In genomic region chr5:53041071-53041692, GRCh38 we compare ENCODE assay signal across 8 cellular contexts. TPM values are rescaled to one million over a fixed set of nuclear protein-coding genes. Genes with fewer than 3 reads are reported as not detected.
DNase-seq lines count a peak whose midpoint lies in the region; ATAC-seq, FAIRE-seq and TF ChIP-seq lines count a peak whose summit lies in the region.

No MANE protein-coding gene starts in this region.

- no peaks in the 10 kb centered on the region for H4K20me1 ChIP-seq in keratinocyte (ENCODE audit: control insufficient read depth, extremely low read depth, insufficient read depth, low read length)

- peaks cover 43% of the 10 kb centered on the region for H3K4me1 ChIP-seq in keratinocyte (ENCODE audit: control insufficient read depth, extremely low read depth, insufficient read depth, low read length)

- no peaks in the 10 kb centered on the region for H3K9me3 ChIP-seq in keratinocyte (ENCODE audit: control insufficient read depth, low read depth, low read length)

- H3K27ac ChIP-seq in keratinocyte (ENCODE audit: control insufficient read depth, insufficient read depth, low read length) (no peak overlapping the region), substantia nigra (ENCODE audit: low read depth, low read length, poor library complexity, severe bottlenecking) (no peak overlapping the region)

- H3K4me2 ChIP-seq in keratinocyte (ENCODE audit: control insufficient read depth, extremely low read depth, insufficient read depth, low read depth, low read length), result no peak overlapping the region

- peak; percentile 23 for FAIRE-seq in keratinocyte (lab: Jason Lieb, UNC)

- H3K9me1 ChIP-seq in keratinocyte (ENCODE audit: control insufficient read depth, extremely low read depth, insufficient read depth, low read length), result no peaks in the 10 kb centered on the region

- intact Hi-C loops in head of caudate nucleus (cut with DNase I), result no loop called here

- ATAC-seq in GM18519 (IDR thresholded peaks at IDR 0.05; ENCODE audit: low FRiP score, unreplicated experiment), result peak; percentile 99
- ATAC-seq in GM21786 (IDR thresholded peaks at IDR 0.05; ENCODE audit: unreplicated experiment), result peak; percentile 94

- no peak for TF ChIP-seq CTCF in keratinocyte (optimal IDR thresholded peaks at IDR 0.05 in 1 of 3, IDR thresholded peaks at IDR 0.05 in 1 of 3, conservative IDR thresholded peaks at IDR 0.05 in 1 of 3; ENCODE audit: extremely low read depth in 1 of 3, insufficient read depth in 2 of 3, low read length in 3 of 3)

- no peak overlapping the region for H2AFZ ChIP-seq in keratinocyte (ENCODE audit: control insufficient read depth, low read length)

- H3K36me3 ChIP-seq in keratinocyte (ENCODE audit: control insufficient read depth in 2 of 2, extremely low read depth in 1 of 2, insufficient read depth in 2 of 2, low read length in 2 of 2), result peaks cover 3 to 11% of the 10 kb centered on the region in 2 experiments

- H3K27me3 ChIP-seq in keratinocyte (ENCODE audit: control insufficient read depth, extremely low read depth, insufficient read depth, low read length), result no peaks in the 10 kb centered on the region

- no peak overlapping the region for H3K4me3 ChIP-seq in keratinocyte (ENCODE audit: control insufficient read depth in 2 of 3, extremely low read depth in 1 of 3, insufficient read depth in 2 of 3, low read depth in 1 of 3, low read length in 3 of 3)

- DNase-seq in M059J (ENCODE audit: low read depth) (peak; percentile 42), keratinocyte (ENCODE audit: low read depth, low spot score) (no peak), retina (no peak), head of caudate nucleus (no peak), NCI-H1105 (lab: John Stamatoyannopoulos, UW) (no peak), substantia nigra (lab: John Stamatoyannopoulos, UW) (no peak)

- peaks cover 31% of the 10 kb centered on the region for H3K79me2 ChIP-seq in keratinocyte (ENCODE audit: control insufficient read depth, insufficient read depth, low read length)

- dilution Hi-C loops in keratinocyte (cut with MboI; ENCODE audit: extremely low pct_ligation_motif_present, low sequenced_read_pairs), result no loop called here

- H3K9ac ChIP-seq in keratinocyte (ENCODE audit: control insufficient read depth, extremely low read depth, insufficient read depth, low read length), result no peak overlapping the region

RNA-seq across cellular contexts. Expression of gene ITGA2, which starts 52.0 kb away (rescaled TPM):
- 24.6 and 30.1 TPM in 2 replicates for total RNA-seq in M059J (2014; rRNA removed; shearing (Covaris generic))
- 75.4 to 112 TPM (median 107 TPM) in 3 replicates for polyA plus RNA-seq in keratinocyte
- polyA plus RNA-seq in keratinocyte (2011; ENCODE audit: low read depth), result 8.1 TPM
- polyA plus RNA-seq in keratinocyte (2011; cell fraction: cytosol; rRNA removed), result 14.3 and 31.7 TPM in 2 replicates
- 139 and 168 TPM in 2 replicates for polyA plus RNA-seq in keratinocyte (2011; cell fraction: nucleus; rRNA removed)
- polyA plus RNA-seq in keratinocyte (2012; ENCODE audit: low replicate concordance), result 21.1 and 96.1 TPM in 2 replicates
- polyA minus RNA-seq in keratinocyte, result 143 to 270 TPM (median 175 TPM) in 3 replicates
- polyA minus RNA-seq in keratinocyte (2011; cell fraction: cytosol; rRNA and poly(A)+ RNA removed), result 71.6 TPM
- polyA minus RNA-seq in keratinocyte (2011; cell fraction: nucleus; rRNA and poly(A)+ RNA removed), result 267 and 529 TPM in 2 replicates
